12 cellular contexts compared by ENCODE assay signal in the genomic region with DNA sequence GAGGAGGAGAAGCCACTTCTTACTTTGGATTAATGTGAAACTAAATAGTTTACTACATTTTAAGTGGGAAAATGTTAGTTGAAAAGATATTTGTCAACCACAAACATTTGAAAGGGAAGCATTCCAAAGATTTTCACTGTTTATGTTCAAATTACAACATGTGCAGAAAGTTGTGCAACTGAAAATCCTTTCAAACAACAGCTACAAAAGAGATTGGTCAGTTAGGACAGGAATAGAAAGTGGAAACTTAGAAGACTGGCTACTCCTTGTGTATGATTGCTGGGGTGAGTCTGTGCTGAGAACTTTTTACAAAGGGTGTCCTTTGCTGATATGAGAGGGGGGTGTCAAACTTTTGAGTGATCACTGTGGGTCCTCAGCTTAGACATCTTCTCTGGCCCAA.
DNase-seq lines count a peak whose midpoint lies in the region; ATAC-seq and TF ChIP-seq lines count a peak whose summit lies in the region.
"Had no signal": no experiment of that assay in that cellular context is flagged by ENCODE, and none has a peak within 500 bp of the region (broad histone marks: within the 10 kb centered on the region; RNA-seq: fewer than 3 reads in every experiment).

No MANE protein-coding gene starts in this region.

- intact Hi-C loops in A673 (cut with micrococcal nuclease; ENCODE audit: unreplicated experiment), result no loop called here
- intact Hi-C loops in dorsolateral prefrontal cortex (cut with DNase I), result no loop called here

- BruUV-seq in A673 (replicated peaks; lab: Mats Ljungman, UMichigan), result no TSS peak

- no peaks in the 10 kb centered on the region for H3K36me3 ChIP-seq in A673 (ENCODE audit: insufficient read depth, low read length, poor library complexity, severe bottlenecking)
- H3K36me3 ChIP-seq: BLaER1 had no signal

- no peaks in the 10 kb centered on the region for H3K36me3 Mint-ChIP-seq in activated T-helper 17 cell treated with anti-CD3 and anti-CD28 coated beads, Interleukin-2, amount 50 U/mL, for 72 hours (ENCODE audit: low read depth)
- no peaks in the 10 kb centered on the region for H3K36me3 Mint-ChIP-seq in glutamatergic neuron (ENCODE audit: unreplicated experiment)
- H3K36me3 Mint-ChIP-seq: immature natural killer cell had no signal

- DNase-seq in A673 (ENCODE audit: low spot score) (no peak), MV-4-11 (lab: John Stamatoyannopoulos, UW) (peak; percentile 73), epithelial cell of esophagus (ENCODE audit: low read depth) (peak; percentile 31), myocyte (ENCODE audit: low read depth) (peak; percentile 76), dorsolateral prefrontal cortex (no peak), glutamatergic neuron (no peak)
- DNase-seq: immature natural killer cell, T1000 had no signal

- H3K27ac ChIP-seq in A673 (ENCODE audit: low read depth, low read length, poor library complexity, severe bottlenecking) (peak overlapping the region; percentile 74), dorsolateral prefrontal cortex (peak overlapping the region in 2 of 59 donors; percentile 20 to 36)
- H3K27ac ChIP-seq: BLaER1 had no signal

- no peak overlapping the region for H3K27ac Mint-ChIP-seq in activated T-helper 17 cell treated with anti-CD3 and anti-CD28 coated beads, Interleukin-2, amount 50 U/mL, for 72 hours
- no peak overlapping the region for H3K27ac Mint-ChIP-seq in glutamatergic neuron (ENCODE audit: unreplicated experiment)
- H3K27ac Mint-ChIP-seq: immature natural killer cell had no signal

- H3K4me1 Mint-ChIP-seq in activated T-helper 17 cell treated with anti-CD3 and anti-CD28 coated beads, Interleukin-2, amount 50 U/mL, for 72 hours, result no peaks in the 10 kb centered on the region
- H3K4me1 Mint-ChIP-seq in glutamatergic neuron (ENCODE audit: low read depth, unreplicated experiment), result no peaks in the 10 kb centered on the region
- H3K4me1 Mint-ChIP-seq: immature natural killer cell had no signal

- no peak for ATAC-seq in GM21367 (IDR thresholded peaks at IDR 0.05; ENCODE audit: unreplicated experiment)
- ATAC-seq in activated T-helper 17 cell treated with anti-CD3 and anti-CD28 coated beads, Interleukin-2, amount 50 U/mL, for 72 hours (replicated peaks), result no peak
- ATAC-seq: K562 had no signal

- H3K4me3 ChIP-seq in A673 (ENCODE audit: low read depth, low read length, poor library complexity, severe bottlenecking), result no peak overlapping the region
- no peak overlapping the region for H3K4me3 ChIP-seq in epithelial cell of esophagus (ENCODE audit: low read length)
- H3K4me3 ChIP-seq in dorsolateral prefrontal cortex, result no peak overlapping the region
- H3K4me3 ChIP-seq: BLaER1, K562 had no signal

- H3K9me3 Mint-ChIP-seq in activated T-helper 17 cell treated with anti-CD3 and anti-CD28 coated beads, Interleukin-2, amount 50 U/mL, for 72 hours, result no peaks in the 10 kb centered on the region
- H3K9me3 Mint-ChIP-seq in glutamatergic neuron (ENCODE audit: unreplicated experiment), result no peaks in the 10 kb centered on the region
- H3K9me3 Mint-ChIP-seq: immature natural killer cell had no signal

- no peaks in the 10 kb centered on the region for H3K27me3 ChIP-seq in A673 (replicated peaks; ENCODE audit: insufficient read depth, low read depth, low read length, poor library complexity)
- H3K27me3 ChIP-seq in dorsolateral prefrontal cortex, result peaks cover 0 to 9% (median 0%) of the 10 kb centered on the region in 45 donors
- H3K27me3 ChIP-seq: BLaER1 had no signal

- H3K4me1 ChIP-seq in A673 (ENCODE audit: insufficient read depth, low read length, poor library complexity, severe bottlenecking), result peaks cover 38% of the 10 kb centered on the region

- H3K9me3 ChIP-seq in A673 (ENCODE audit: low read depth, low read length, poor library complexity, severe bottlenecking), result no peaks in the 10 kb centered on the region
- H3K9me3 ChIP-seq: BLaER1 had no signal

- POLR2A ChIA-PET in A673 (lab: Charles Lee; ENCODE audit: low non-redundant PET), result no interaction called here

- H3K27me3 Mint-ChIP-seq in activated T-helper 17 cell treated with anti-CD3 and anti-CD28 coated beads, Interleukin-2, amount 50 U/mL, for 72 hours, result peaks cover 9% of the 10 kb centered on the region
- no peaks in the 10 kb centered on the region for H3K27me3 Mint-ChIP-seq in glutamatergic neuron (ENCODE audit: unreplicated experiment)

- no peak for TF ChIP-seq CTCF in A673 (conservative IDR thresholded peaks at IDR 0.05; ENCODE audit: low read depth, low read length)
- no peak for TF ChIP-seq CTCF in epithelial cell of esophagus (IDR thresholded peaks at IDR 0.05; ENCODE audit: insufficient read depth, low read depth, low read length, missing control alignments)
- TF ChIP-seq CTCF in dorsolateral prefrontal cortex (IDR thresholded peaks at IDR 0.05 in 54 of 56, conservative IDR thresholded peaks at IDR 0.05 in 2 of 56; ENCODE audit: low read depth in 1 of 56, partially characterized antibody in 56 of 56), result no peak
- no peak for TF ChIP-seq CTCF in glutamatergic neuron (IDR thresholded peaks at IDR 0.05; ENCODE audit: partially characterized antibody, unreplicated experiment)

- CTCF ChIA-PET in A673 (lab: Charles Lee), result no interaction called here

- H3K4me3 Mint-ChIP-seq in activated T-helper 17 cell treated with anti-CD3 and anti-CD28 coated beads, Interleukin-2, amount 50 U/mL, for 72 hours, result no peak overlapping the region
- H3K4me3 Mint-ChIP-seq in glutamatergic neuron (ENCODE audit: unreplicated experiment), result no peak overlapping the region
- H3K4me3 Mint-ChIP-seq: immature natural killer cell had no signal

Comparison
In these comparisons a context has a peak if more than half of its experiments do, and no peak if none do; other contexts are left out.
1. DNase-seq: peak in MV-4-11 (single experiment), epithelial cell of esophagus (single experiment) and myocyte (single experiment); none in A673 (single experiment), dorsolateral prefrontal cortex (0 of 10) and glutamatergic neuron (single experiment).